In the genomic region with DNA sequence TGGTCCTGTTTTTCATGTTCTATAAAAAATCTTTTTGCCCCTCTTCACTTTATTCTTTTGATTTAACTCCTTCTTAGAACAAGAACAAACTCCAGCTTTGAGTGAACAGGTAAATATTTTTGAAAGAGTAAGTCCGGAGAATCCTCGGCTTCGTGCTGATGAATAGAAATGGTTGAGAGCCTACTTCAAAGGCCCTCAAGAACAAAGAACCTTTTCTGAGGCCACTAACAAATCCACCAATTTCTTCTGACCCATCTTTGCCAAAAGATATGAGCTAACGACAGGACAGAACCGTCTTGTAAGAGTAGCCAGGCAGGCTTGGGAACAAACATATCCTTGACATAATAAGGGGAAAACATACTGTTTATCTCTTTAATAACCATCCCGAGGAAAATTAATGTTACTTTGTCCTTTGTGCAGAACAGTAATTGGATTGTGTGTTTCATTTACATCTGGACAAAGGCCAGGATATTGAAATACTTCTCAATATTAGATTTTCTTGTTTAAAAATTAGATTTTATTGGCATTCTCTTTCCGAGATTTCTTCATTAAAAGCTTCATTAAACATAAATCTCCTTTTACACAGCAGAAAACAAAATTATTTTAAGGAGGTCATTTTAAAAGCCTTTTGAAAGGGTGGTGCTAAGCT, we compare ENCODE assay signal across 1 cellular context.
TF ChIP-seq lines count a peak whose summit lies in the region.

No MANE protein-coding gene starts in this region.

TF ChIP-seq in HepG2, 621 proteins besides CTCF, POLR2A, EP300 and RAD21 (continued from another document and continues in another):
- TF ChIP-seq HDAC1 (CRISPR knock-in tag; IDR thresholded peaks at IDR 0.05) = no peak
- peak; percentile 32; the same call in 1 of the 2 replicates for TF ChIP-seq ETV5 (CRISPR knock-in tag; IDR thresholded peaks at IDR 0.05; ENCODE audit: borderline replicate concordance)
- TF ChIP-seq, protein P1, sequence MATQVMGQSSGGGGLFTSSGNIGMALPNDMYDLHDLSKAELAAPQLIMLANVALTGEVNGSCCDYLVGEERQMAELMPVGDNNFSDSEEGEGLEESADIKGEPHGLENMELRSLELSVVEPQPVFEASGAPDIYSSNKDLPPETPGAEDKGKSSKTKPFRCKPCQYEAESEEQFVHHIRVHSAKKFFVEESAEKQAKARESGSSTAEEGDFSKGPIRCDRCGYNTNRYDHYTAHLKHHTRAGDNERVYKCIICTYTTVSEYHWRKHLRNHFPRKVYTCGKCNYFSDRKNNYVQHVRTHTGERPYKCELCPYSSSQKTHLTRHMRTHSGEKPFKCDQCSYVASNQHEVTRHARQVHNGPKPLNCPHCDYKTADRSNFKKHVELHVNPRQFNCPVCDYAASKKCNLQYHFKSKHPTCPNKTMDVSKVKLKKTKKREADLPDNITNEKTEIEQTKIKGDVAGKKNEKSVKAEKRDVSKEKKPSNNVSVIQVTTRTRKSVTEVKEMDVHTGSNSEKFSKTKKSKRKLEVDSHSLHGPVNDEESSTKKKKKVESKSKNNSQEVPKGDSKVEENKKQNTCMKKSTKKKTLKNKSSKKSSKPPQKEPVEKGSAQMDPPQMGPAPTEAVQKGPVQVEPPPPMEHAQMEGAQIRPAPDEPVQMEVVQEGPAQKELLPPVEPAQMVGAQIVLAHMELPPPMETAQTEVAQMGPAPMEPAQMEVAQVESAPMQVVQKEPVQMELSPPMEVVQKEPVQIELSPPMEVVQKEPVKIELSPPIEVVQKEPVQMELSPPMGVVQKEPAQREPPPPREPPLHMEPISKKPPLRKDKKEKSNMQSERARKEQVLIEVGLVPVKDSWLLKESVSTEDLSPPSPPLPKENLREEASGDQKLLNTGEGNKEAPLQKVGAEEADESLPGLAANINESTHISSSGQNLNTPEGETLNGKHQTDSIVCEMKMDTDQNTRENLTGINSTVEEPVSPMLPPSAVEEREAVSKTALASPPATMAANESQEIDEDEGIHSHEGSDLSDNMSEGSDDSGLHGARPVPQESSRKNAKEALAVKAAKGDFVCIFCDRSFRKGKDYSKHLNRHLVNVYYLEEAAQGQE (IDR thresholded peaks at IDR 0.05; ENCODE audit: borderline replicate concordance in 1 of 2, low read depth in 1 of 2, low read length in 2 of 2) = no peak
- TF ChIP-seq RFX5 (IDR thresholded peaks at IDR 0.05; ENCODE audit: low read depth, low read length) = no peak
- TF ChIP-seq, protein P2, sequence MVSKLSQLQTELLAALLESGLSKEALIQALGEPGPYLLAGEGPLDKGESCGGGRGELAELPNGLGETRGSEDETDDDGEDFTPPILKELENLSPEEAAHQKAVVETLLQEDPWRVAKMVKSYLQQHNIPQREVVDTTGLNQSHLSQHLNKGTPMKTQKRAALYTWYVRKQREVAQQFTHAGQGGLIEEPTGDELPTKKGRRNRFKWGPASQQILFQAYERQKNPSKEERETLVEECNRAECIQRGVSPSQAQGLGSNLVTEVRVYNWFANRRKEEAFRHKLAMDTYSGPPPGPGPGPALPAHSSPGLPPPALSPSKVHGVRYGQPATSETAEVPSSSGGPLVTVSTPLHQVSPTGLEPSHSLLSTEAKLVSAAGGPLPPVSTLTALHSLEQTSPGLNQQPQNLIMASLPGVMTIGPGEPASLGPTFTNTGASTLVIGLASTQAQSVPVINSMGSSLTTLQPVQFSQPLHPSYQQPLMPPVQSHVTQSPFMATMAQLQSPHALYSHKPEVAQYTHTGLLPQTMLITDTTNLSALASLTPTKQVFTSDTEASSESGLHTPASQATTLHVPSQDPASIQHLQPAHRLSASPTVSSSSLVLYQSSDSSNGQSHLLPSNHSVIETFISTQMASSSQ (IDR thresholded peaks at IDR 0.05; ENCODE audit: low read depth) = 0 out of 2 replicates have a peak, but pooled peaks have one; percentile 16
- TF ChIP-seq, protein P2 (CRISPR knock-in tag; IDR thresholded peaks at IDR 0.05; ENCODE audit: borderline replicate concordance) = peak; percentile 60; the same call in 1 of the 2 replicates
- 0 out of 2 replicates have a peak, but pooled peaks have one; percentile 42 for TF ChIP-seq MED13 (CRISPR knock-in tag; IDR thresholded peaks at IDR 0.05)
- no peak for TF ChIP-seq ATM (IDR thresholded peaks at IDR 0.05; ENCODE audit: borderline replicate concordance)
- TF ChIP-seq ZNF652 (CRISPR knock-in tag; IDR thresholded peaks at IDR 0.05; ENCODE audit: borderline replicate concordance, low read depth) = peak; percentile 75; the same call in 1 of the 2 replicates
- TF ChIP-seq HDAC2 (CRISPR knock-in tag; IDR thresholded peaks at IDR 0.05) = 0 out of 2 replicates have a peak, but pooled peaks have one; percentile 43
- TF ChIP-seq, protein P3, sequence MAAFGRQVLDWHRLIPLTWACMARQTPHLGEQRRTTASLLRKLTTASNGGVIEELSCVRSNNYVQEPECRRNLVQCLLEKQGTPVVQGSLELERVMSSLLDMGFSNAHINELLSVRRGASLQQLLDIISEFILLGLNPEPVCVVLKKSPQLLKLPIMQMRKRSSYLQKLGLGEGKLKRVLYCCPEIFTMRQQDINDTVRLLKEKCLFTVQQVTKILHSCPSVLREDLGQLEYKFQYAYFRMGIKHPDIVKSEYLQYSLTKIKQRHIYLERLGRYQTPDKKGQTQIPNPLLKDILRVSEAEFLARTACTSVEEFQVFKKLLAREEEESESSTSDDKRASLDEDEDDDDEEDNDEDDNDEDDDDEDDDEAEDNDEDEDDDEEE (CRISPR knock-in tag; IDR thresholded peaks at IDR 0.05) = no peak
- TF ChIP-seq, protein P4, sequence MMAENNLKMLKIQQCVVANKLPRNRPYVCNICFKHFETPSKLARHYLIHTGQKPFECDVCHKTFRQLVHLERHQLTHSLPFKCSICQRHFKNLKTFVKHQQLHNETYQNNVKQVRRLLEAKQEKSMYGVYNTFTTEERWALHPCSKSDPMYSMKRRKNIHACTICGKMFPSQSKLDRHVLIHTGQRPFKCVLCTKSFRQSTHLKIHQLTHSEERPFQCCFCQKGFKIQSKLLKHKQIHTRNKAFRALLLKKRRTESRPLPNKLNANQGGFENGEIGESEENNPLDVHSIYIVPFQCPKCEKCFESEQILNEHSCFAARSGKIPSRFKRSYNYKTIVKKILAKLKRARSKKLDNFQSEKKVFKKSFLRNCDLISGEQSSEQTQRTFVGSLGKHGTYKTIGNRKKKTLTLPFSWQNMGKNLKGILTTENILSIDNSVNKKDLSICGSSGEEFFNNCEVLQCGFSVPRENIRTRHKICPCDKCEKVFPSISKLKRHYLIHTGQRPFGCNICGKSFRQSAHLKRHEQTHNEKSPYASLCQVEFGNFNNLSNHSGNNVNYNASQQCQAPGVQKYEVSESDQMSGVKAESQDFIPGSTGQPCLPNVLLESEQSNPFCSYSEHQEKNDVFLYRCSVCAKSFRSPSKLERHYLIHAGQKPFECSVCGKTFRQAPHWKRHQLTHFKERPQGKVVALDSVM (CRISPR knock-in tag; IDR thresholded peaks at IDR 0.05) = no peak
- TF ChIP-seq CHD2 (IDR thresholded peaks at IDR 0.05; ENCODE audit: low read depth, low read length) = no peak
- no peak for TF ChIP-seq FOXK2 (IDR thresholded peaks at IDR 0.05)
- TF ChIP-seq SOX13 (IDR thresholded peaks at IDR 0.05) = peak; percentile 64; the same call in 1 of the 2 replicates
- peak in 1 of 2 experiments; percentile 86; a peak in 2 of 4 replicates for TF ChIP-seq SOX13 (CRISPR knock-in tag; conservative IDR thresholded peaks at IDR 0.05 in 1 of 2, IDR thresholded peaks at IDR 0.05 in 1 of 2)
- no peak for TF ChIP-seq ZNF17 (CRISPR knock-in tag; IDR thresholded peaks at IDR 0.05)
- peak; percentile 83 for TF ChIP-seq NFIC (IDR thresholded peaks at IDR 0.05; ENCODE audit: low read length)
- TF ChIP-seq, protein P5, sequence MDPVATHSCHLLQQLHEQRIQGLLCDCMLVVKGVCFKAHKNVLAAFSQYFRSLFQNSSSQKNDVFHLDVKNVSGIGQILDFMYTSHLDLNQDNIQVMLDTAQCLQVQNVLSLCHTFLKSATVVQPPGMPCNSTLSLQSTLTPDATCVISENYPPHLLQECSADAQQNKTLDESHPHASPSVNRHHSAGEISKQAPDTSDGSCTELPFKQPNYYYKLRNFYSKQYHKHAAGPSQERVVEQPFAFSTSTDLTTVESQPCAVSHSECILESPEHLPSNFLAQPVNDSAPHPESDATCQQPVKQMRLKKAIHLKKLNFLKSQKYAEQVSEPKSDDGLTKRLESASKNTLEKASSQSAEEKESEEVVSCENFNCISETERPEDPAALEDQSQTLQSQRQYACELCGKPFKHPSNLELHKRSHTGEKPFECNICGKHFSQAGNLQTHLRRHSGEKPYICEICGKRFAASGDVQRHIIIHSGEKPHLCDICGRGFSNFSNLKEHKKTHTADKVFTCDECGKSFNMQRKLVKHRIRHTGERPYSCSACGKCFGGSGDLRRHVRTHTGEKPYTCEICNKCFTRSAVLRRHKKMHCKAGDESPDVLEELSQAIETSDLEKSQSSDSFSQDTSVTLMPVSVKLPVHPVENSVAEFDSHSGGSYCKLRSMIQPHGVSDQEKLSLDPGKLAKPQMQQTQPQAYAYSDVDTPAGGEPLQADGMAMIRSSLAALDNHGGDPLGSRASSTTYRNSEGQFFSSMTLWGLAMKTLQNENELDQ (CRISPR knock-in tag; IDR thresholded peaks at IDR 0.05; ENCODE audit: borderline replicate concordance) = no peak
- TF ChIP-seq ZNF83 (CRISPR knock-in tag; IDR thresholded peaks at IDR 0.05; ENCODE audit: borderline replicate concordance) = no peak
- TF ChIP-seq, protein P6, sequence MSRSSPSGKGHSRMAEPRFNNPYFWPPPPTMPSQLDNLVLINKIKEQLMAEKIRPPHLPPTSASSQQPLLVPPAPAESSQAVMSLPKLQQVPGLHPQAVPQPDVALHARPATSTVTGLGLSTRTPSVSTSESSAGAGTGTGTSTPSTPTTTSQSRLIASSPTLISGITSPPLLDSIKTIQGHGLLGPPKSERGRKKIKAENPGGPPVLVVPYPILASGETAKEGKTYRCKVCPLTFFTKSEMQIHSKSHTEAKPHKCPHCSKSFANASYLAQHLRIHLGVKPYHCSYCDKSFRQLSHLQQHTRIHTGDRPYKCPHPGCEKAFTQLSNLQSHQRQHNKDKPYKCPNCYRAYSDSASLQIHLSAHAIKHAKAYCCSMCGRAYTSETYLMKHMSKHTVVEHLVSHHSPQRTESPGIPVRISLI (CRISPR knock-in tag; IDR thresholded peaks at IDR 0.05; ENCODE audit: borderline replicate concordance) = no peak
- TF ChIP-seq, protein P7, sequence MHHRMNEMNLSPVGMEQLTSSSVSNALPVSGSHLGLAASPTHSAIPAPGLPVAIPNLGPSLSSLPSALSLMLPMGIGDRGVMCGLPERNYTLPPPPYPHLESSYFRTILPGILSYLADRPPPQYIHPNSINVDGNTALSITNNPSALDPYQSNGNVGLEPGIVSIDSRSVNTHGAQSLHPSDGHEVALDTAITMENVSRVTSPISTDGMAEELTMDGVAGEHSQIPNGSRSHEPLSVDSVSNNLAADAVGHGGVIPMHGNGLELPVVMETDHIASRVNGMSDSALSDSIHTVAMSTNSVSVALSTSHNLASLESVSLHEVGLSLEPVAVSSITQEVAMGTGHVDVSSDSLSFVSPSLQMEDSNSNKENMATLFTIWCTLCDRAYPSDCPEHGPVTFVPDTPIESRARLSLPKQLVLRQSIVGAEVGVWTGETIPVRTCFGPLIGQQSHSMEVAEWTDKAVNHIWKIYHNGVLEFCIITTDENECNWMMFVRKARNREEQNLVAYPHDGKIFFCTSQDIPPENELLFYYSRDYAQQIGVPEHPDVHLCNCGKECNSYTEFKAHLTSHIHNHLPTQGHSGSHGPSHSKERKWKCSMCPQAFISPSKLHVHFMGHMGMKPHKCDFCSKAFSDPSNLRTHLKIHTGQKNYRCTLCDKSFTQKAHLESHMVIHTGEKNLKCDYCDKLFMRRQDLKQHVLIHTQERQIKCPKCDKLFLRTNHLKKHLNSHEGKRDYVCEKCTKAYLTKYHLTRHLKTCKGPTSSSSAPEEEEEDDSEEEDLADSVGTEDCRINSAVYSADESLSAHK (CRISPR knock-in tag; IDR thresholded peaks at IDR 0.05; ENCODE audit: borderline replicate concordance) = no peak
- TF ChIP-seq TBL1XR1 (IDR thresholded peaks at IDR 0.05; ENCODE audit: borderline replicate concordance, low read length, partially characterized antibody) = no peak
- no peak for TF ChIP-seq SIN3A (IDR thresholded peaks at IDR 0.05; ENCODE audit: borderline replicate concordance, low read depth, low read length)
- TF ChIP-seq, protein P8, sequence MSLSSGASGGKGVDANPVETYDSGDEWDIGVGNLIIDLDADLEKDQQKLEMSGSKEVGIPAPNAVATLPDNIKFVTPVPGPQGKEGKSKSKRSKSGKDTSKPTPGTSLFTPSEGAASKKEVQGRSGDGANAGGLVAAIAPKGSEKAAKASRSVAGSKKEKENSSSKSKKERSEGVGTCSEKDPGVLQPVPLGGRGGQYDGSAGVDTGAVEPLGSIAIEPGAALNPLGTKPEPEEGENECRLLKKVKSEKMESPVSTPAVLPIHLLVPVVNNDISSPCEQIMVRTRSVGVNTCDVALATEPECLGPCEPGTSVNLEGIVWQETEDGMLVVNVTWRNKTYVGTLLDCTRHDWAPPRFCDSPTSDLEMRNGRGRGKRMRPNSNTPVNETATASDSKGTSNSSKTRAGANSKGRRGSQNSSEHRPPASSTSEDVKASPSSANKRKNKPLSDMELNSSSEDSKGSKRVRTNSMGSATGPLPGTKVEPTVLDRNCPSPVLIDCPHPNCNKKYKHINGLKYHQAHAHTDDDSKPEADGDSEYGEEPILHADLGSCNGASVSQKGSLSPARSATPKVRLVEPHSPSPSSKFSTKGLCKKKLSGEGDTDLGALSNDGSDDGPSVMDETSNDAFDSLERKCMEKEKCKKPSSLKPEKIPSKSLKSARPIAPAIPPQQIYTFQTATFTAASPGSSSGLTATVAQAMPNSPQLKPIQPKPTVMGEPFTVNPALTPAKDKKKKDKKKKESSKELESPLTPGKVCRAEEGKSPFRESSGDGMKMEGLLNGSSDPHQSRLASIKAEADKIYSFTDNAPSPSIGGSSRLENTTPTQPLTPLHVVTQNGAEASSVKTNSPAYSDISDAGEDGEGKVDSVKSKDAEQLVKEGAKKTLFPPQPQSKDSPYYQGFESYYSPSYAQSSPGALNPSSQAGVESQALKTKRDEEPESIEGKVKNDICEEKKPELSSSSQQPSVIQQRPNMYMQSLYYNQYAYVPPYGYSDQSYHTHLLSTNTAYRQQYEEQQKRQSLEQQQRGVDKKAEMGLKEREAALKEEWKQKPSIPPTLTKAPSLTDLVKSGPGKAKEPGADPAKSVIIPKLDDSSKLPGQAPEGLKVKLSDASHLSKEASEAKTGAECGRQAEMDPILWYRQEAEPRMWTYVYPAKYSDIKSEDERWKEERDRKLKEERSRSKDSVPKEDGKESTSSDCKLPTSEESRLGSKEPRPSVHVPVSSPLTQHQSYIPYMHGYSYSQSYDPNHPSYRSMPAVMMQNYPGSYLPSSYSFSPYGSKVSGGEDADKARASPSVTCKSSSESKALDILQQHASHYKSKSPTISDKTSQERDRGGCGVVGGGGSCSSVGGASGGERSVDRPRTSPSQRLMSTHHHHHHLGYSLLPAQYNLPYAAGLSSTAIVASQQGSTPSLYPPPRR (CRISPR knock-in tag; IDR thresholded peaks at IDR 0.05; ENCODE audit: borderline replicate concordance) = peak; percentile 41; the same call in 1 of the 2 replicates
